Comparison of ENCODE assay signal across 25 cellular contexts in genomic region chr6:147281895-147282565, GRCh38.
DNase-seq lines count a peak whose midpoint lies in the region; ATAC-seq, FAIRE-seq and TF ChIP-seq lines count a peak whose summit lies in the region.
"Had no signal": no experiment of that assay in that cellular context is flagged by ENCODE, and none has a peak within 500 bp of the region (broad histone marks: within the 10 kb centered on the region; RNA-seq: fewer than 3 reads in every experiment).

No MANE protein-coding gene starts in this region.

- TF ChIP-seq RAD21 in K562 (CRISPR knock-in tag; conservative IDR thresholded peaks at IDR 0.05 in 1 of 2, IDR thresholded peaks at IDR 0.05 in 1 of 2), result no peak

- CTCF ChIA-PET in activated CD4-positive, alpha-beta T cell treated with anti-CD3 and anti-CD28 coated beads for 36 hours (lab: Charles Lee), result interaction anchor here (0.7 to 1.7 kb wide), 3 partner anchors 60 to 141 kb away, joined by 3 to 4 read pairs (median 4); no protein-coding TSS in a partner anchor
- CTCF ChIA-PET in K562 (lab: Yijun Ruan, JAX; ENCODE audit: low intra/inter-chr PET ratio), result interaction anchor here (0.9 kb wide), 1 partner anchor 379 kb away, joined by 5 read pairs; no protein-coding TSS in a partner anchor

- TF ChIP-seq CTCF in HFFc6 (IDR thresholded peaks at IDR 0.05), result no peak
- no peak for TF ChIP-seq CTCF in K562 (IDR thresholded peaks at IDR 0.05 in 2 of 3, conservative IDR thresholded peaks at IDR 0.05 in 1 of 3; ENCODE audit: insufficient read depth in 2 of 3, low read depth in 1 of 3, low read length in 3 of 3)
- no peak for TF ChIP-seq CTCF in pancreas (IDR thresholded peaks at IDR 0.05)
- no peak for TF ChIP-seq CTCF in left lung (IDR thresholded peaks at IDR 0.05)

- in situ Hi-C loops in K562 (cut with MboI), result no loop called here

- 100% methylated on average over 2 of the region's 2 CpGs for WGBS in K562 (ENCODE audit: insufficient coverage, low coverage, missing lambda C conversion rate)
- 74 to 82% methylated on average over 2 of the region's 2 CpGs for WGBS in pancreas, 2 donors

- H4K20me1 ChIP-seq in K562 (replicated peaks; ENCODE audit: control insufficient read depth, insufficient read depth, low read length), result no peaks in the 10 kb centered on the region

- H2AFZ ChIP-seq in K562 (ENCODE audit: low read depth, low read length), result no peak overlapping the region

- peaks cover 0 to 8% of the 10 kb centered on the region in 2 experiments; a peak in 2 of 5 replicates for H3K4me1 ChIP-seq in K562 (replicated peaks in 1 of 2; ENCODE audit: control insufficient read depth in 2 of 2, insufficient read depth in 2 of 2, low read length in 2 of 2)
- H3K4me1 ChIP-seq in pancreas, result peaks cover 11 to 28% (median 18%) of the 10 kb centered on the region in 3 donors
- peaks cover 0 to 18% of the 10 kb centered on the region in 2 donors for H3K4me1 ChIP-seq in left lung
- H3K4me1 ChIP-seq: lower lobe of right lung had no signal

- no peak overlapping the region for H3K4me3 Mint-ChIP-seq in activated CD4-positive, alpha-beta T cell treated with anti-CD3 and anti-CD28 coated beads for 36 hours
- no peak overlapping the region for H3K4me3 Mint-ChIP-seq in HFFc6

- H3K4me1 Mint-ChIP-seq in activated CD4-positive, alpha-beta T cell treated with anti-CD3 and anti-CD28 coated beads for 36 hours, result peaks cover 49% of the 10 kb centered on the region
- H3K4me1 Mint-ChIP-seq in HFFc6 (ENCODE audit: low read depth), result peaks cover 38% of the 10 kb centered on the region

- FAIRE-seq in K562 (lab: Jason Lieb, UNC), result no peak
- FAIRE-seq in pancreas (lab: Jason Lieb, UNC), result peak; percentile 9
- FAIRE-seq: A204.1, astrocyte, kidney, RCC 7860 had no signal

- TF ChIP-seq POLR2A in K562 (conservative IDR thresholded peaks at IDR 0.05), result no peak

- H3K9me1 ChIP-seq in K562 (ENCODE audit: control insufficient read depth, insufficient read depth, low read length), result no peaks in the 10 kb centered on the region

- H3K4me2 ChIP-seq in K562 (ENCODE audit: insufficient read depth, low read length), result no peak overlapping the region

- H3K36me3 ChIP-seq in K562 (ENCODE audit: control insufficient read depth, insufficient read depth, low read length) (peaks cover 98% of the 10 kb centered on the region), pancreas (peaks cover 0 to 7% (median 3%) of the 10 kb centered on the region in 3 donors), left lung (peaks cover 0 to 12% of the 10 kb centered on the region in 2 donors)

- TF ChIP-seq EP300 in K562 (IDR thresholded peaks at IDR 0.05; ENCODE audit: low read length), result no peak

- peaks cover 83% of the 10 kb centered on the region for H3K79me2 ChIP-seq in K562 (ENCODE audit: control insufficient read depth, insufficient read depth, low read length)

- peak overlapping the region; percentile 90 for H3K27ac Mint-ChIP-seq in activated CD4-positive, alpha-beta T cell treated with anti-CD3 and anti-CD28 coated beads for 36 hours
- H3K27ac Mint-ChIP-seq in HFFc6, result peak overlapping the region; percentile 6; the same call in 1 of the 2 replicates

- DNase-seq in activated CD4-positive, alpha-beta T cell treated with anti-CD3 and anti-CD28 coated beads for 36 hours, result no peak
- no peak for DNase-seq in activated CD4-positive, alpha-beta T cell treated with anti-CD3 and anti-CD28 coated beads for 48 hours
- DNase-seq in HFFc6 (no peak), K562 (ENCODE audit: extremely low read depth in 1 of 4, low spot score in 3 of 4) (no peak), pancreas (no peak), glomerular visceral epithelial cell (ENCODE audit: extremely low spot score) (no peak), left lung (no peak)
- DNase-seq: activated CD4-positive, alpha-beta T cell treated with anti-CD3 and anti-CD28 coated beads for 1 hour; activated gamma-delta T cell treated with Interleukin-2 at 50 U/mL for 16 hours; caudate nucleus; DMS153; dorsolateral prefrontal cortex; H7; Kasumi-1; kidney; lower lobe of right lung; NCI-H1694; NCI-H2171; NCI-H524; psoas muscle; upper lobe of left lung had no signal

- no peak overlapping the region for H3K4me3 ChIP-seq in K562
- no peak overlapping the region for H3K4me3 ChIP-seq in pancreas
- no peak overlapping the region for H3K4me3 ChIP-seq in left lung
- H3K4me3 ChIP-seq: dorsolateral prefrontal cortex, lower lobe of right lung, psoas muscle, upper lobe of left lung had no signal

- H3K9ac ChIP-seq in K562 (ENCODE audit: insufficient read depth in 1 of 2, low read depth in 2 of 2, low read length in 2 of 2), result no peak overlapping the region

- POLR2A ChIA-PET in activated CD4-positive, alpha-beta T cell treated with anti-CD3 and anti-CD28 coated beads for 36 hours (lab: Charles Lee), result no interaction called here
- POLR2A ChIA-PET in K562 (lab: Yijun Ruan, JAX), result interaction anchor here (0.6 kb wide), 1 partner anchor 12 kb away, joined by 3 read pairs; no protein-coding TSS in a partner anchor

- no peaks in the 10 kb centered on the region for H3K27me3 Mint-ChIP-seq in activated CD4-positive, alpha-beta T cell treated with anti-CD3 and anti-CD28 coated beads for 36 hours
- no peaks in the 10 kb centered on the region for H3K27me3 Mint-ChIP-seq in HFFc6 (ENCODE audit: insufficient read depth)

- intact Hi-C loops in activated CD4-positive, alpha-beta T cell treated with anti-CD3 and anti-CD28 coated beads for 36 hours (cut with DNase I, micrococcal nuclease), result loop anchor here (1.0 to 5.0 kb wide), 6 partner anchors 14 to 428 kb away; partner anchors contain the start of gene STXBP5 (in 1 of the 2)
- intact Hi-C loops in K562 (cut with micrococcal nuclease) (no loop called here), pancreas (cut with DNase I) (loop anchor here in 1 of 3 donors (10.0 kb wide), 1 partner anchor 427 kb away; no protein-coding TSS in a partner anchor), left lung (cut with DNase I) (loop anchor here in 1 of 2 donors (10.0 kb wide), 1 partner anchor 427 kb away; no protein-coding TSS in a partner anchor)

- H3K27me3 ChIP-seq in K562 (ENCODE audit: control insufficient read depth in 2 of 2, insufficient read depth in 2 of 2, low read length in 2 of 2) (no peaks in the 10 kb centered on the region), pancreas (no peaks in the 10 kb centered on the region), left lung (no peaks in the 10 kb centered on the region)
- H3K27me3 ChIP-seq: dorsolateral prefrontal cortex, upper lobe of left lung had no signal

- H3K9me3 Mint-ChIP-seq in activated CD4-positive, alpha-beta T cell treated with anti-CD3 and anti-CD28 coated beads for 36 hours (ENCODE audit: low read depth), result no peaks in the 10 kb centered on the region
- H3K9me3 Mint-ChIP-seq in HFFc6, result no peaks in the 10 kb centered on the region

- ATAC-seq in activated CD4-positive, alpha-beta T cell treated with anti-CD3 and anti-CD28 coated beads for 36 hours, result peak; percentile 64
- no peak for ATAC-seq in K562
- ATAC-seq in pancreas, result peak in 1 of 4 donors; percentile 41
- ATAC-seq in left lung, result no peak
- ATAC-seq in HG03095 (IDR thresholded peaks at IDR 0.05; ENCODE audit: unreplicated experiment), result no peak
- ATAC-seq: lower lobe of right lung, psoas muscle had no signal

- H3K9me3 ChIP-seq in K562 (replicated peaks; ENCODE audit: control insufficient read depth, insufficient read depth, low read depth, low read length), result no peaks in the 10 kb centered on the region
- H3K9me3 ChIP-seq in pancreas, result no peaks in the 10 kb centered on the region
- no peaks in the 10 kb centered on the region for H3K9me3 ChIP-seq in left lung
- H3K9me3 ChIP-seq: lower lobe of right lung, psoas muscle, upper lobe of left lung had no signal

- TSS peak; percentile 4 for BruUV-seq in K562 (replicated peaks; lab: Mats Ljungman, UMichigan)

- H3K27ac ChIP-seq in K562 (ENCODE audit: extremely low read depth, low read depth, low read length) (0 out of 3 replicates have a peak overlapping the region, but pooled peaks have one; percentile 2), pancreas (no peak overlapping the region), left lung (no peak overlapping the region)
- H3K27ac ChIP-seq: lower lobe of right lung, psoas muscle, upper lobe of left lung had no signal

- H3K36me3 Mint-ChIP-seq in activated CD4-positive, alpha-beta T cell treated with anti-CD3 and anti-CD28 coated beads for 36 hours (ENCODE audit: low read depth), result peaks cover 35% of the 10 kb centered on the region
- H3K36me3 Mint-ChIP-seq in HFFc6 (ENCODE audit: low read depth), result peaks cover 19% of the 10 kb centered on the region

TF ChIP-seq in K562, 482 proteins besides CTCF, POLR2A, EP300 and RAD21 (continues in another document):
- TF ChIP-seq ZNF609 (CRISPR knock-in tag; IDR thresholded peaks at IDR 0.05; ENCODE audit: borderline replicate concordance) (no peak), MAFG (tag; conservative IDR thresholded peaks at IDR 0.05) (no peak)
